Comparison of ENCODE assay signal across 1 cellular context in the genomic region with DNA sequence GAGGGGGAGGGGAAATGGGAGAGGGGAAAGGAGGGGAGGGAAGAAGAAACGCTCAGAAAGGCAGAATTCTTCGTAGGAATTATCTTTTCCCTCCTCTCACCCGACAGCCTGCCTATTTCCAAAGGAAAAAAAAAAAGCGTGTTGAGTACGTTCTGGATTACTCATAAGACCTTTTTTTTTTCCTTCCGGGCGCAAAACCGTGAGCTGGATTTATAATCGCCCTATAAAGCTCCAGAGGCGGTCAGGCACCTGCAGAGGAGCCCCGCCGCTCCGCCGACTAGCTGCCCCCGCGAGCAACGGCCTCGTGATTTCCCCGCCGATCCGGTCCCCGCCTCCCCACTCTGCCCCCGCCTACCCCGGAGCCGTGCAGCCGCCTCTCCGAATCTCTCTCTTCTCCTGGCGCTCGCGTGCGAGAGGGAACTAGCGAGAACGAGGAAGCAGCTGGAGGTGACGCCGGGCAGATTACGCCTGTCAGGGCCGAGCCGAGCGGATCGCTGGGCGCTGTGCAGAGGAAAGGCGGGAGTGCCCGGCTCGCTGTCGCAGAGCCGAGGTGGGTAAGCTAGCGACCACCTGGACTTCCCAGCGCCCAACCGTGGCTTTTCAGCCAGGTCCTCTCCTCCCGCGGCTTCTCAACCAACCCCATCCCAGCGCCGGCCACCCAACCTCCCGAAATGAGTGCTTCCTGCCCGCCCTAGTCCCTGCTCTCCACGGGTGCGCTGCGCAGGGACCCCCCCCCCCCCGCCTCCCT.
A peak's percentile ranks its signal among the peaks of the same experiment; 100 is the strongest.
TF ChIP-seq lines count a peak whose summit lies in the region.

A gene (plus strand): TSS at position 389 of the 748 bp plus-strand sequence. CDS start 1,705 bp downstream, outside the sequence.

TF ChIP-seq in HepG2, 621 proteins besides CTCF, POLR2A, EP300 and RAD21 (continued from another document and continues in another):
- TF ChIP-seq, protein P1, sequence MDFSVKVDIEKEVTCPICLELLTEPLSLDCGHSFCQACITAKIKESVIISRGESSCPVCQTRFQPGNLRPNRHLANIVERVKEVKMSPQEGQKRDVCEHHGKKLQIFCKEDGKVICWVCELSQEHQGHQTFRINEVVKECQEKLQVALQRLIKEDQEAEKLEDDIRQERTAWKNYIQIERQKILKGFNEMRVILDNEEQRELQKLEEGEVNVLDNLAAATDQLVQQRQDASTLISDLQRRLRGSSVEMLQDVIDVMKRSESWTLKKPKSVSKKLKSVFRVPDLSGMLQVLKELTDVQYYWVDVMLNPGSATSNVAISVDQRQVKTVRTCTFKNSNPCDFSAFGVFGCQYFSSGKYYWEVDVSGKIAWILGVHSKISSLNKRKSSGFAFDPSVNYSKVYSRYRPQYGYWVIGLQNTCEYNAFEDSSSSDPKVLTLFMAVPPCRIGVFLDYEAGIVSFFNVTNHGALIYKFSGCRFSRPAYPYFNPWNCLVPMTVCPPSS (IDR thresholded peaks at IDR 0.05), result no peak
- TF ChIP-seq ZNF878 (CRISPR knock-in tag; IDR thresholded peaks at IDR 0.05), result no peak
- TF ChIP-seq ARID2 (CRISPR knock-in tag; IDR thresholded peaks at IDR 0.05; ENCODE audit: borderline replicate concordance), result no peak
- no peak for TF ChIP-seq MATR3 (CRISPR knock-in tag; IDR thresholded peaks at IDR 0.05)
- no peak for TF ChIP-seq SRF (IDR thresholded peaks at IDR 0.05; ENCODE audit: low read depth, low read length)
- TF ChIP-seq ZMYM2 (CRISPR knock-in tag; IDR thresholded peaks at IDR 0.05), result no peak
- TF ChIP-seq ZNF296 (CRISPR knock-in tag; conservative IDR thresholded peaks at IDR 0.05), result peak; percentile 68; the same call in 1 of the 2 replicates
- no peak for TF ChIP-seq ZNF569 (CRISPR knock-in tag; IDR thresholded peaks at IDR 0.05; ENCODE audit: borderline replicate concordance)
- TF ChIP-seq NFIB (CRISPR knock-in tag; IDR thresholded peaks at IDR 0.05; ENCODE audit: borderline replicate concordance), result no peak
- TF ChIP-seq, protein P2, sequence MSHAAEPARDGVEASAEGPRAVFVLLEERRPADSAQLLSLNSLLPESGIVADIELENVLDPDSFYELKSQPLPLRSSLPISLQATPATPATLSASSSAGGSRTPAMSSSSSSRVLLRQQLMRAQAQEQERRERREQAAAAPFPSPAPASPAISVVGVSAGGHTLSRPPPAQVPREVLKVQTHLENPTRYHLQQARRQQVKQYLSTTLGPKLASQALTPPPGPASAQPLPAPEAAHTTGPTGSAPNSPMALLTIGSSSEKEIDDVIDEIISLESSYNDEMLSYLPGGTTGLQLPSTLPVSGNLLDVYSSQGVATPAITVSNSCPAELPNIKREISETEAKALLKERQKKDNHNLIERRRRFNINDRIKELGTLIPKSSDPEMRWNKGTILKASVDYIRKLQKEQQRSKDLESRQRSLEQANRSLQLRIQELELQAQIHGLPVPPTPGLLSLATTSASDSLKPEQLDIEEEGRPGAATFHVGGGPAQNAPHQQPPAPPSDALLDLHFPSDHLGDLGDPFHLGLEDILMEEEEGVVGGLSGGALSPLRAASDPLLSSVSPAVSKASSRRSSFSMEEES (CRISPR knock-in tag; IDR thresholded peaks at IDR 0.05), result no peak
- peak; percentile 34; the same call in 1 of the 2 replicates for TF ChIP-seq NFKB2 (CRISPR knock-in tag; IDR thresholded peaks at IDR 0.05; ENCODE audit: borderline replicate concordance)
- TF ChIP-seq KLF11 (CRISPR knock-in tag; IDR thresholded peaks at IDR 0.05), result no peak
- 0 out of 2 replicates have a peak, but pooled peaks have one; percentile 28 for TF ChIP-seq BORCS8-MEF2B (CRISPR knock-in tag; IDR thresholded peaks at IDR 0.05)
- no peak for TF ChIP-seq ZSCAN20 (CRISPR knock-in tag; IDR thresholded peaks at IDR 0.05; ENCODE audit: borderline replicate concordance)
- TF ChIP-seq SCMH1 (CRISPR knock-in tag; IDR thresholded peaks at IDR 0.05; ENCODE audit: borderline replicate concordance), result no peak
- TF ChIP-seq PCBP1 (IDR thresholded peaks at IDR 0.05; ENCODE audit: borderline replicate concordance, low read depth, low read length), result 0 out of 2 replicates have a peak, but pooled peaks have one; percentile 81
- TF ChIP-seq PAX8 (CRISPR knock-in tag; IDR thresholded peaks at IDR 0.05; ENCODE audit: borderline replicate concordance), result no peak
- TF ChIP-seq ZSCAN22 (CRISPR knock-in tag; IDR thresholded peaks at IDR 0.05), result no peak
- TF ChIP-seq, protein P3, sequence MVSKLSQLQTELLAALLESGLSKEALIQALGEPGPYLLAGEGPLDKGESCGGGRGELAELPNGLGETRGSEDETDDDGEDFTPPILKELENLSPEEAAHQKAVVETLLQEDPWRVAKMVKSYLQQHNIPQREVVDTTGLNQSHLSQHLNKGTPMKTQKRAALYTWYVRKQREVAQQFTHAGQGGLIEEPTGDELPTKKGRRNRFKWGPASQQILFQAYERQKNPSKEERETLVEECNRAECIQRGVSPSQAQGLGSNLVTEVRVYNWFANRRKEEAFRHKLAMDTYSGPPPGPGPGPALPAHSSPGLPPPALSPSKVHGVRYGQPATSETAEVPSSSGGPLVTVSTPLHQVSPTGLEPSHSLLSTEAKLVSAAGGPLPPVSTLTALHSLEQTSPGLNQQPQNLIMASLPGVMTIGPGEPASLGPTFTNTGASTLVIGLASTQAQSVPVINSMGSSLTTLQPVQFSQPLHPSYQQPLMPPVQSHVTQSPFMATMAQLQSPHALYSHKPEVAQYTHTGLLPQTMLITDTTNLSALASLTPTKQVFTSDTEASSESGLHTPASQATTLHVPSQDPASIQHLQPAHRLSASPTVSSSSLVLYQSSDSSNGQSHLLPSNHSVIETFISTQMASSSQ (IDR thresholded peaks at IDR 0.05; ENCODE audit: low read depth), result no peak
- TF ChIP-seq, protein P3 (CRISPR knock-in tag; IDR thresholded peaks at IDR 0.05; ENCODE audit: borderline replicate concordance), result no peak
- TF ChIP-seq, protein P4, sequence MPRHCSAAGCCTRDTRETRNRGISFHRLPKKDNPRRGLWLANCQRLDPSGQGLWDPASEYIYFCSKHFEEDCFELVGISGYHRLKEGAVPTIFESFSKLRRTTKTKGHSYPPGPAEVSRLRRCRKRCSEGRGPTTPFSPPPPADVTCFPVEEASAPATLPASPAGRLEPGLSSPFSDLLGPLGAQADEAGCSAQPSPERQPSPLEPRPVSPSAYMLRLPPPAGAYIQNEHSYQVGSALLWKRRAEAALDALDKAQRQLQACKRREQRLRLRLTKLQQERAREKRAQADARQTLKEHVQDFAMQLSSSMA (CRISPR knock-in tag; IDR thresholded peaks at IDR 0.05), result 0 out of 2 replicates have a peak, but pooled peaks have one; percentile 38
- no peak for TF ChIP-seq ZSCAN9 (CRISPR knock-in tag; IDR thresholded peaks at IDR 0.05; ENCODE audit: borderline replicate concordance)
- TF ChIP-seq TGIF2 (CRISPR knock-in tag; IDR thresholded peaks at IDR 0.05), result no peak
- TF ChIP-seq, protein P5, sequence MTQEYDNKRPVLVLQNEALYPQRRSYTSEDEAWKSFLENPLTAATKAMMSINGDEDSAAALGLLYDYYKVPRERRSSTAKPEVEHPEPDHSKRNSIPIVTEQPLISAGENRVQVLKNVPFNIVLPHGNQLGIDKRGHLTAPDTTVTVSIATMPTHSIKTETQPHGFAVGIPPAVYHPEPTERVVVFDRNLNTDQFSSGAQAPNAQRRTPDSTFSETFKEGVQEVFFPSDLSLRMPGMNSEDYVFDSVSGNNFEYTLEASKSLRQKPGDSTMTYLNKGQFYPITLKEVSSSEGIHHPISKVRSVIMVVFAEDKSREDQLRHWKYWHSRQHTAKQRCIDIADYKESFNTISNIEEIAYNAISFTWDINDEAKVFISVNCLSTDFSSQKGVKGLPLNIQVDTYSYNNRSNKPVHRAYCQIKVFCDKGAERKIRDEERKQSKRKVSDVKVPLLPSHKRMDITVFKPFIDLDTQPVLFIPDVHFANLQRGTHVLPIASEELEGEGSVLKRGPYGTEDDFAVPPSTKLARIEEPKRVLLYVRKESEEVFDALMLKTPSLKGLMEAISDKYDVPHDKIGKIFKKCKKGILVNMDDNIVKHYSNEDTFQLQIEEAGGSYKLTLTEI (CRISPR knock-in tag; conservative IDR thresholded peaks at IDR 0.05), result no peak
- TF ChIP-seq, protein P6, sequence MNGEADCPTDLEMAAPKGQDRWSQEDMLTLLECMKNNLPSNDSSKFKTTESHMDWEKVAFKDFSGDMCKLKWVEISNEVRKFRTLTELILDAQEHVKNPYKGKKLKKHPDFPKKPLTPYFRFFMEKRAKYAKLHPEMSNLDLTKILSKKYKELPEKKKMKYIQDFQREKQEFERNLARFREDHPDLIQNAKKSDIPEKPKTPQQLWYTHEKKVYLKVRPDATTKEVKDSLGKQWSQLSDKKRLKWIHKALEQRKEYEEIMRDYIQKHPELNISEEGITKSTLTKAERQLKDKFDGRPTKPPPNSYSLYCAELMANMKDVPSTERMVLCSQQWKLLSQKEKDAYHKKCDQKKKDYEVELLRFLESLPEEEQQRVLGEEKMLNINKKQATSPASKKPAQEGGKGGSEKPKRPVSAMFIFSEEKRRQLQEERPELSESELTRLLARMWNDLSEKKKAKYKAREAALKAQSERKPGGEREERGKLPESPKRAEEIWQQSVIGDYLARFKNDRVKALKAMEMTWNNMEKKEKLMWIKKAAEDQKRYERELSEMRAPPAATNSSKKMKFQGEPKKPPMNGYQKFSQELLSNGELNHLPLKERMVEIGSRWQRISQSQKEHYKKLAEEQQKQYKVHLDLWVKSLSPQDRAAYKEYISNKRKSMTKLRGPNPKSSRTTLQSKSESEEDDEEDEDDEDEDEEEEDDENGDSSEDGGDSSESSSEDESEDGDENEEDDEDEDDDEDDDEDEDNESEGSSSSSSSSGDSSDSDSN (CRISPR knock-in tag; IDR thresholded peaks at IDR 0.05), result peak; percentile 39; the same call in 1 of the 2 replicates
- TF ChIP-seq ZNF160 (CRISPR knock-in tag; IDR thresholded peaks at IDR 0.05), result no peak
- no peak for TF ChIP-seq JDP2 (CRISPR knock-in tag; IDR thresholded peaks at IDR 0.05; ENCODE audit: borderline replicate concordance)
- TF ChIP-seq KDM5B (CRISPR knock-in tag; IDR thresholded peaks at IDR 0.05; ENCODE audit: borderline replicate concordance), result 0 out of 2 replicates have a peak, but pooled peaks have one; percentile 31
- TF ChIP-seq ZSCAN30 (CRISPR knock-in tag; IDR thresholded peaks at IDR 0.05), result no peak
- 0 out of 2 replicates have a peak, but pooled peaks have one; percentile 21 for TF ChIP-seq TMF1 (CRISPR knock-in tag; IDR thresholded peaks at IDR 0.05; ENCODE audit: low read depth)
- no peak for TF ChIP-seq ZNF550 (CRISPR knock-in tag; IDR thresholded peaks at IDR 0.05; ENCODE audit: borderline replicate concordance)
- TF ChIP-seq ZNF484 (CRISPR knock-in tag; IDR thresholded peaks at IDR 0.05; ENCODE audit: borderline replicate concordance, low read depth), result 0 out of 2 replicates have a peak, but pooled peaks have one; percentile 45
- no peak for TF ChIP-seq ZNF589 (CRISPR knock-in tag; conservative IDR thresholded peaks at IDR 0.05)
- TF ChIP-seq, protein P7, sequence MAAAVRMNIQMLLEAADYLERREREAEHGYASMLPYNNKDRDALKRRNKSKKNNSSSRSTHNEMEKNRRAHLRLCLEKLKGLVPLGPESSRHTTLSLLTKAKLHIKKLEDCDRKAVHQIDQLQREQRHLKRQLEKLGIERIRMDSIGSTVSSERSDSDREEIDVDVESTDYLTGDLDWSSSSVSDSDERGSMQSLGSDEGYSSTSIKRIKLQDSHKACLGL (CRISPR knock-in tag; IDR thresholded peaks at IDR 0.05), result 0 out of 2 replicates have a peak, but pooled peaks have one; percentile 31
- TF ChIP-seq, protein P8, sequence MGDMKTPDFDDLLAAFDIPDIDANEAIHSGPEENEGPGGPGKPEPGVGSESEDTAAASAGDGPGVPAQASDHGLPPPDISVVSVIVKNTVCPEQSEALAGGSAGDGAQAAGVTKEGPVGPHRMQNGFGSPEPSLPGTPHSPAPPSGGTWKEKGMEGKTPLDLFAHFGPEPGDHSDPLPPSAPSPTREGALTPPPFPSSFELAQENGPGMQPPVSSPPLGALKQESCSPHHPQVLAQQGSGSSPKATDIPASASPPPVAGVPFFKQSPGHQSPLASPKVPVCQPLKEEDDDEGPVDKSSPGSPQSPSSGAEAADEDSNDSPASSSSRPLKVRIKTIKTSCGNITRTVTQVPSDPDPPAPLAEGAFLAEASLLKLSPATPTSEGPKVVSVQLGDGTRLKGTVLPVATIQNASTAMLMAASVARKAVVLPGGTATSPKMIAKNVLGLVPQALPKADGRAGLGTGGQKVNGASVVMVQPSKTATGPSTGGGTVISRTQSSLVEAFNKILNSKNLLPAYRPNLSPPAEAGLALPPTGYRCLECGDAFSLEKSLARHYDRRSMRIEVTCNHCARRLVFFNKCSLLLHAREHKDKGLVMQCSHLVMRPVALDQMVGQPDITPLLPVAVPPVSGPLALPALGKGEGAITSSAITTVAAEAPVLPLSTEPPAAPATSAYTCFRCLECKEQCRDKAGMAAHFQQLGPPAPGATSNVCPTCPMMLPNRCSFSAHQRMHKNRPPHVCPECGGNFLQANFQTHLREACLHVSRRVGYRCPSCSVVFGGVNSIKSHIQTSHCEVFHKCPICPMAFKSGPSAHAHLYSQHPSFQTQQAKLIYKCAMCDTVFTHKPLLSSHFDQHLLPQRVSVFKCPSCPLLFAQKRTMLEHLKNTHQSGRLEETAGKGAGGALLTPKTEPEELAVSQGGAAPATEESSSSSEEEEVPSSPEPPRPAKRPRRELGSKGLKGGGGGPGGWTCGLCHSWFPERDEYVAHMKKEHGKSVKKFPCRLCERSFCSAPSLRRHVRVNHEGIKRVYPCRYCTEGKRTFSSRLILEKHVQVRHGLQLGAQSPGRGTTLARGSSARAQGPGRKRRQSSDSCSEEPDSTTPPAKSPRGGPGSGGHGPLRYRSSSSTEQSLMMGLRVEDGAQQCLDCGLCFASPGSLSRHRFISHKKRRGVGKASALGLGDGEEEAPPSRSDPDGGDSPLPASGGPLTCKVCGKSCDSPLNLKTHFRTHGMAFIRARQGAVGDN (CRISPR knock-in tag; IDR thresholded peaks at IDR 0.05), result peak; percentile 44
- 0 out of 2 replicates have a peak, but pooled peaks have one; percentile 13 for TF ChIP-seq SPEN (CRISPR knock-in tag; IDR thresholded peaks at IDR 0.05; ENCODE audit: low read depth)
- no peak for TF ChIP-seq SP1 (IDR thresholded peaks at IDR 0.05)
- no peak for TF ChIP-seq SP1 (CRISPR knock-in tag; IDR thresholded peaks at IDR 0.05)
- no peak for TF ChIP-seq MBNL3 (CRISPR knock-in tag; conservative IDR thresholded peaks at IDR 0.05)
